30 cellular contexts compared by ENCODE assay signal in genomic region chr14:57863471-57863870, GRCh38. TPM values are rescaled to one million over a fixed set of nuclear protein-coding genes. Genes with fewer than 3 reads are reported as not detected.
"Had no signal": no experiment of that assay in that cellular context is flagged by ENCODE, and none has a peak within 500 bp of the region (broad histone marks: within the 10 kb centered on the region; RNA-seq: fewer than 3 reads in every experiment).

No MANE protein-coding gene starts in this region.

- H3K27me3 ChIP-seq: ascending aorta had no signal

- H3K4me3 ChIP-seq: ascending aorta, body of pancreas had no signal

- H3K4me1 ChIP-seq: ascending aorta had no signal

- ATAC-seq: activated naive CD4-positive, alpha-beta T cell treated with anti-CD3 and anti-CD28 coated beads, Interleukin-2, amount 50 U/mL, for 72 hours; activated naive CD8-positive, alpha-beta T cell treated with anti-CD3 and anti-CD28 coated beads, Interleukin-2, amount 50 U/mL, for 24 hours; activated T-cell treated with anti-CD3 and anti-CD28 coated beads, Interleukin-2, amount 50 U/mL, for 4 hours; body of pancreas; T-cell had no signal

- H3K36me3 ChIP-seq: ascending aorta had no signal

- DNase-seq: activated B cell treated with CpG ODN at 0.5 μM for 24 hours; activated CD4-positive, alpha-beta memory T cell treated with anti-CD3 and anti-CD28 coated beads for 36 hours; activated CD4-positive, alpha-beta T cell treated with anti-CD3 and anti-CD28 coated beads for 1 hour; activated CD4-positive, alpha-beta T cell treated with anti-CD3 and anti-CD28 coated beads, Interleukin-2, amount 10 ng/mL, durations not matched to agents 7 days and 5 days; activated CD8-positive, alpha-beta memory T cell treated with anti-CD3 and anti-CD28 coated beads for 24 hours; activated effector memory CD4-positive, alpha-beta T cell treated with anti-CD3 and anti-CD28 coated beads, Interleukin-2, amount 50 U/mL, for 16 hours; activated naive CD4-positive, alpha-beta T cell treated with Interleukin-2 at 50 U/mL for 16 hours; activated naive CD8-positive, alpha-beta T cell treated with anti-CD3 and anti-CD28 coated beads, Interleukin-2, amount 50 U/mL, for 24 hours; activated T-cell treated with anti-CD3 and anti-CD28 coated beads, Interleukin-2, amount 50 U/mL, for 4 hours; amniotic stem cell; body of pancreas; central memory CD4-positive, alpha-beta T cell; Kasumi-1; KBM-7; NCI-H1048; NCI-H1417 treated with DMSO at 0.1 percent for 48 hours; NCI-H187; NCI-H2081; NCI-H345; NCI-H510A; NCI-H69; SIG-M5; T-cell; T-helper 2 cell; T1000 had no signal

- H3K9me3 ChIP-seq: ascending aorta, body of pancreas had no signal

- H3K27ac ChIP-seq: ascending aorta, body of pancreas had no signal

RNA-seq across cellular contexts. Expression of gene SLC35F4, which starts 2.4 kb away (rescaled TPM):
- total RNA-seq: activated B cell treated with CpG ODN at 0.5 μM for 24 hours; activated CD4-positive, alpha-beta memory T cell treated with anti-CD3 and anti-CD28 coated beads for 36 hours; activated CD4-positive, alpha-beta T cell treated with anti-CD3 and anti-CD28 coated beads, Interleukin-2, amount 10 ng/mL, durations not matched to agents 7 days and 5 days; activated naive CD4-positive, alpha-beta T cell treated with anti-CD3 and anti-CD28 coated beads, Interleukin-2, amount 50 U/mL, for 72 hours; activated T-cell treated with anti-CD3 and anti-CD28 coated beads, Interleukin-2, amount 50 U/mL, for 4 hours; ascending aorta; body of pancreas; bronchial epithelial cell; OCI-LY7; RPMI7951; T-cell had no signal
